ENCODE assay signal across 14 cellular contexts in genomic region chr1:22259581-22260282, GRCh38.
A peak's percentile ranks its signal among the peaks of the same experiment; 100 is the strongest.
DNase-seq lines count a peak whose midpoint lies in the region; ATAC-seq, FAIRE-seq and TF ChIP-seq lines count a peak whose summit lies in the region.
"Had no signal": no experiment of that assay in that cellular context is flagged by ENCODE, and none has a peak within 500 bp of the region (broad histone marks: within the 10 kb centered on the region; RNA-seq: fewer than 3 reads in every experiment).

No MANE protein-coding gene starts in this region.

- intact Hi-C loops in kidney (cut with DNase I): no loop called here
- intact Hi-C loops in stomach (cut with DNase I; ENCODE audit: low total_unique reads): no loop called here

- TF ChIP-seq EP300 in stomach (IDR thresholded peaks at IDR 0.05): no peak

- ATAC-seq in HG02571 (IDR thresholded peaks at IDR 0.05; ENCODE audit: unreplicated experiment): no peak
- ATAC-seq: GM12878 had no signal

- H3K9me3 ChIP-seq in kidney (ENCODE audit: control insufficient read depth in 1 of 2, low read length in 2 of 2) (no peaks in the 10 kb centered on the region), stomach (no peaks in the 10 kb centered on the region)
- H3K9me3 ChIP-seq: tibial artery had no signal

- peak; percentile 40 for DNase-seq in DMS 273 (lab: John Stamatoyannopoulos, UW; ENCODE audit: unreplicated experiment)
- no peak for DNase-seq in DMS 273 treated with DMSO at 0.1 percent for 48 hours (lab: John Stamatoyannopoulos, UW)
- DNase-seq in kidney: peak; percentile 91
- peak; percentile 67 for DNase-seq in stomach
- no peak for DNase-seq in DMS114 treated with DMSO at 0.1 percent for 48 hours (lab: John Stamatoyannopoulos, UW; ENCODE audit: unreplicated experiment)
- no peak for DNase-seq in activated T-cell treated with anti-CD3 and anti-CD28 coated beads for 4 hours
- DNase-seq: NCI-H1694, nephron progenitor cell, T1000, tibial artery had no signal

- peaks cover 0 to 3% of the 10 kb centered on the region in 2 donors for H3K4me1 ChIP-seq in kidney (ENCODE audit: control insufficient read depth in 1 of 2, insufficient read depth in 1 of 2, low read depth in 1 of 2, low read length in 2 of 2)
- peaks cover 26 to 83% (median 77%) of the 10 kb centered on the region in 4 donors for H3K4me1 ChIP-seq in stomach
- H3K4me1 ChIP-seq: tibial artery had no signal

- no peak for TF ChIP-seq CTCF in kidney (IDR thresholded peaks at IDR 0.05; ENCODE audit: borderline replicate concordance, extremely low read depth, insufficient read depth)
- no peak for TF ChIP-seq CTCF in stomach (IDR thresholded peaks at IDR 0.05)

- WGBS in stomach, 5 donors: 17 to 49% (median 33%) methylated on average over 17 to 18 of the region's 18 CpGs

- H3K36me3 ChIP-seq in kidney (ENCODE audit: control insufficient read depth in 1 of 2, insufficient read depth in 2 of 2, low read length in 2 of 2) (no peaks in the 10 kb centered on the region), stomach (no peaks in the 10 kb centered on the region)
- H3K36me3 ChIP-seq: tibial artery had no signal

- peaks cover 0 to 12% (median 0%) of the 10 kb centered on the region in 3 donors for H3K27me3 ChIP-seq in stomach

- H3K9ac ChIP-seq in kidney (ENCODE audit: low read length in 2 of 2): no peak overlapping the region

- H3K27ac ChIP-seq in kidney (ENCODE audit: low read depth in 2 of 2, low read length in 2 of 2) (no peak overlapping the region), stomach (peak overlapping the region; percentile 74 to 91 (median 82))
- H3K27ac ChIP-seq: 22Rv1, tibial artery had no signal

- H3K4me3 ChIP-seq in kidney (ENCODE audit: low read length in 2 of 2) (no peak overlapping the region), stomach (no peak overlapping the region)
- H3K4me3 ChIP-seq: GM12878, tibial artery had no signal

- no peak for TF ChIP-seq POLR2A in stomach (IDR thresholded peaks at IDR 0.05)

- no peak for FAIRE-seq in kidney (lab: Jason Lieb, UNC)
- FAIRE-seq: GM12878 had no signal

TF ChIP-seq in PFSK-1, 5 proteins besides CTCF, POLR2A, EP300 and RAD21:
- TF ChIP-seq POLR2AphosphoS5 (IDR thresholded peaks at IDR 0.05; ENCODE audit: low read depth, low read length) (no peak), TAF1 (IDR thresholded peaks at IDR 0.05; ENCODE audit: borderline replicate concordance, insufficient read depth, low read length) (no peak), REST (IDR thresholded peaks at IDR 0.05; ENCODE audit: insufficient read depth in 1 of 2, low read depth in 2 of 2, low read length in 2 of 2) (0 out of 4 replicates have a peak, but pooled peaks of 1 of the 2 experiments have one; percentile 16), SIN3A (IDR thresholded peaks at IDR 0.05; ENCODE audit: borderline replicate concordance, insufficient read depth, low read length) (no peak), FOXP2 (optimal IDR thresholded peaks at IDR 0.05; ENCODE audit: borderline replicate concordance, extremely low read depth, extremely low read length, insufficient read depth) (peak; percentile 100)
TF ChIP-seq in PFSK-1: peak in this region for 2.

Comparison
In these comparisons a context has a peak if more than half of its experiments do, and no peak if none do; other contexts are left out.
1. DNase-seq: peak in DMS 273 (single experiment), kidney (single experiment) and stomach (single experiment); none in DMS 273 treated with DMSO at 0.1 percent for 48 hours (single experiment), DMS114 treated with DMSO at 0.1 percent for 48 hours (single experiment) and activated T-cell treated with anti-CD3 and anti-CD28 coated beads for 4 hours (single experiment).
2. H3K27ac ChIP-seq: peak in stomach (5 of 5); none in kidney (0 of 2).